12 cellular contexts compared by ENCODE assay signal in genomic region chr9:107874591-107875374, GRCh38.
DNase-seq lines count a peak whose midpoint lies in the region; ATAC-seq and TF ChIP-seq lines count a peak whose summit lies in the region.
"Had no signal": no experiment of that assay in that cellular context is flagged by ENCODE, and none has a peak within 500 bp of the region (broad histone marks: within the 10 kb centered on the region; RNA-seq: fewer than 3 reads in every experiment).

No MANE protein-coding gene starts in this region.

- H3K4me3 ChIP-seq in naive thymus-derived CD4-positive, alpha-beta T cell (ENCODE audit: low read length): no peak overlapping the region
- no peak overlapping the region for H3K4me3 ChIP-seq in CD8-positive, alpha-beta T cell (ENCODE audit: low read depth, low read length)
- H3K4me3 ChIP-seq: right lobe of liver had no signal

- POLR2A ChIA-PET in naive thymus-derived CD4-positive, alpha-beta T cell (lab: Charles Lee): no interaction called here
- POLR2A ChIA-PET in CD8-positive, alpha-beta T cell (lab: Charles Lee): no interaction called here

- no peak overlapping the region for H3K4me3 Mint-ChIP-seq in naive thymus-derived CD4-positive, alpha-beta T cell
- H3K4me3 Mint-ChIP-seq in immature natural killer cell: no peak overlapping the region
- H3K4me3 Mint-ChIP-seq in CD8-positive, alpha-beta T cell: no peak overlapping the region
- H3K4me3 Mint-ChIP-seq: stimulated activated naive CD8-positive, alpha-beta T cell treated with anti-CD3 and anti-CD28 coated beads, Interleukin-15, amount 100 ng/mL, for 72 hours had no signal

- ATAC-seq in GM19025 (IDR thresholded peaks at IDR 0.05; ENCODE audit: low read depth, unreplicated experiment) (peak; percentile 42), HG02759 (IDR thresholded peaks at IDR 0.05; ENCODE audit: unreplicated experiment) (peak; percentile 70)
- ATAC-seq in naive thymus-derived CD4-positive, alpha-beta T cell: peak; percentile 60
- no peak for ATAC-seq in CD8-positive, alpha-beta T cell
- ATAC-seq: stimulated activated naive CD8-positive, alpha-beta T cell treated with anti-CD3 and anti-CD28 coated beads, Interleukin-15, amount 100 ng/mL, for 72 hours had no signal

- intact Hi-C loops in naive thymus-derived CD4-positive, alpha-beta T cell (cut with micrococcal nuclease): no loop called here
- intact Hi-C loops in CD8-positive, alpha-beta T cell (cut with DNase I, micrococcal nuclease): no loop called here

- no peak for TF ChIP-seq CTCF in CD8-positive, alpha-beta T cell (IDR thresholded peaks at IDR 0.05)

- DNase-seq in KBM-7 (peak; percentile 38), immature natural killer cell (no peak), NCI-H69 (lab: John Stamatoyannopoulos, UW) (no peak)
- DNase-seq in naive thymus-derived CD4-positive, alpha-beta T cell: no peak
- DNase-seq in activated CD8-positive, alpha-beta memory T cell treated with anti-CD3 and anti-CD28 coated beads, Interleukin-2, amount 50 U/mL, for 4 hours: no peak
- no peak for DNase-seq in CD8-positive, alpha-beta T cell
- DNase-seq: GF-D8; islet precursor cell; right lobe of liver; stimulated activated naive CD8-positive, alpha-beta T cell treated with anti-CD3 and anti-CD28 coated beads, Interleukin-15, amount 100 ng/mL, for 72 hours had no signal

- no peaks in the 10 kb centered on the region for H3K27me3 Mint-ChIP-seq in naive thymus-derived CD4-positive, alpha-beta T cell
- H3K27me3 Mint-ChIP-seq in immature natural killer cell (ENCODE audit: low read depth in 3 of 3): no peaks in the 10 kb centered on the region
- H3K27me3 Mint-ChIP-seq in CD8-positive, alpha-beta T cell (ENCODE audit: low read depth): no peaks in the 10 kb centered on the region
- H3K27me3 Mint-ChIP-seq: stimulated activated naive CD8-positive, alpha-beta T cell treated with anti-CD3 and anti-CD28 coated beads, Interleukin-15, amount 100 ng/mL, for 72 hours had no signal

- no peak overlapping the region for H3K27ac ChIP-seq in naive thymus-derived CD4-positive, alpha-beta T cell (ENCODE audit: low read depth, low read length)
- H3K27ac ChIP-seq in CD8-positive, alpha-beta T cell (ENCODE audit: low read depth, low read length): no peak overlapping the region
- H3K27ac ChIP-seq: right lobe of liver had no signal

- H3K36me3 Mint-ChIP-seq in naive thymus-derived CD4-positive, alpha-beta T cell: no peaks in the 10 kb centered on the region
- H3K36me3 Mint-ChIP-seq in immature natural killer cell: no peaks in the 10 kb centered on the region
- H3K36me3 Mint-ChIP-seq in CD8-positive, alpha-beta T cell: no peaks in the 10 kb centered on the region

- peaks cover 0 to 16% (median 4%) of the 10 kb centered on the region in 11 donors for H3K9me3 Mint-ChIP-seq in naive thymus-derived CD4-positive, alpha-beta T cell
- H3K9me3 Mint-ChIP-seq in immature natural killer cell: peaks cover 0 to 11% (median 4%) of the 10 kb centered on the region in 6 donors
- no peaks in the 10 kb centered on the region for H3K9me3 Mint-ChIP-seq in CD8-positive, alpha-beta T cell

- H3K36me3 ChIP-seq in naive thymus-derived CD4-positive, alpha-beta T cell (ENCODE audit: control insufficient read depth in 2 of 3, insufficient read depth in 3 of 3, low read length in 3 of 3): no peaks in the 10 kb centered on the region
- no peaks in the 10 kb centered on the region for H3K36me3 ChIP-seq in CD8-positive, alpha-beta T cell (ENCODE audit: insufficient read depth, low read length)
- H3K36me3 ChIP-seq: right lobe of liver had no signal

- no peaks in the 10 kb centered on the region for H3K4me1 Mint-ChIP-seq in naive thymus-derived CD4-positive, alpha-beta T cell
- no peaks in the 10 kb centered on the region for H3K4me1 Mint-ChIP-seq in immature natural killer cell
- no peaks in the 10 kb centered on the region for H3K4me1 Mint-ChIP-seq in CD8-positive, alpha-beta T cell (ENCODE audit: low read depth)
- H3K4me1 Mint-ChIP-seq: stimulated activated naive CD8-positive, alpha-beta T cell treated with anti-CD3 and anti-CD28 coated beads, Interleukin-15, amount 100 ng/mL, for 72 hours had no signal

- H3K27me3 ChIP-seq in naive thymus-derived CD4-positive, alpha-beta T cell (ENCODE audit: control insufficient read depth in 2 of 2, insufficient read depth in 2 of 2, low read length in 2 of 2): no peaks in the 10 kb centered on the region
- no peaks in the 10 kb centered on the region for H3K27me3 ChIP-seq in CD8-positive, alpha-beta T cell (ENCODE audit: insufficient read depth, low read length)
- H3K27me3 ChIP-seq: right lobe of liver had no signal

- no peaks in the 10 kb centered on the region for H3K9me3 ChIP-seq in naive thymus-derived CD4-positive, alpha-beta T cell (ENCODE audit: control insufficient read depth in 2 of 3, low read length in 3 of 3)
- H3K9me3 ChIP-seq in CD8-positive, alpha-beta T cell (ENCODE audit: low read length): no peaks in the 10 kb centered on the region
- H3K9me3 ChIP-seq: right lobe of liver had no signal

- no peaks in the 10 kb centered on the region for H3K4me1 ChIP-seq in naive thymus-derived CD4-positive, alpha-beta T cell (ENCODE audit: control insufficient read depth in 2 of 2, insufficient read depth in 2 of 2, low read length in 2 of 2)
- H3K4me1 ChIP-seq in CD8-positive, alpha-beta T cell (ENCODE audit: insufficient read depth, low read length): no peaks in the 10 kb centered on the region
- H3K4me1 ChIP-seq: right lobe of liver had no signal

- CTCF ChIA-PET in naive thymus-derived CD4-positive, alpha-beta T cell (lab: Charles Lee): no interaction called here
- CTCF ChIA-PET in CD8-positive, alpha-beta T cell (lab: Charles Lee): no interaction called here

- in situ Hi-C loops in KBM-7 (cut with MboI; ENCODE audit: low pct_unique_long_range_greater_than_20kb, low sequenced_read_pairs): no loop called here

- no peak overlapping the region for H3K27ac Mint-ChIP-seq in naive thymus-derived CD4-positive, alpha-beta T cell
- no peak overlapping the region for H3K27ac Mint-ChIP-seq in immature natural killer cell
- H3K27ac Mint-ChIP-seq in CD8-positive, alpha-beta T cell: no peak overlapping the region
- H3K27ac Mint-ChIP-seq: stimulated activated naive CD8-positive, alpha-beta T cell treated with anti-CD3 and anti-CD28 coated beads, Interleukin-15, amount 100 ng/mL, for 72 hours had no signal
